22 cellular contexts compared by ENCODE assay signal in genomic region chr4:24380953-24381506, GRCh38.
"Had no signal": no experiment of that assay in that cellular context is flagged by ENCODE, and none has a peak within 500 bp of the region (broad histone marks: within the 10 kb centered on the region; RNA-seq: fewer than 3 reads in every experiment).

No MANE protein-coding gene starts in this region.

- ATAC-seq: activated CD8-positive, alpha-beta T cell treated with anti-CD3 and anti-CD28 coated beads for 36 hours; activated T-cell treated with anti-CD3 and anti-CD28 coated beads, Interleukin-2, amount 50 U/mL, for 4 hours; activated T-helper 17 cell treated with anti-CD3 and anti-CD28 coated beads, Interleukin-2, amount 50 U/mL, for 72 hours; effector memory CD8-positive, alpha-beta T cell; right cardiac atrium; stimulated activated effector memory CD8-positive, alpha-beta T cell treated with anti-CD3 and anti-CD28 coated beads, Interleukin-12 subunit alpha, Interleukin-12 subunit beta, amount 100 ng/mL, for 72 hours had no signal

- H3K4me3 ChIP-seq: coronary artery, esophagus muscularis mucosa, left ventricle myocardium inferior, lung, thoracic aorta had no signal

- DNase-seq: activated CD4-positive, alpha-beta T cell treated with anti-CD3 and anti-CD28 coated beads for 1 hour; activated CD4-positive, alpha-beta T cell treated with anti-CD3 and anti-CD28 coated beads, Interleukin-2, amount 10 ng/mL, durations not matched to agents 7 days and 5 days; activated CD8-positive, alpha-beta T cell treated with anti-CD3 and anti-CD28 coated beads for 36 hours; activated gamma-delta T cell treated with Interleukin-2 at 50 U/mL for 16 hours; activated naive CD4-positive, alpha-beta T cell treated with anti-CD3 and anti-CD28 coated beads, Interleukin-2, amount 50 U/mL, for 16 hours; activated T-cell treated with anti-CD3 and anti-CD28 coated beads, Interleukin-2, amount 50 U/mL, for 4 hours; amniotic stem cell; brain microvascular endothelial cell; effector memory CD8-positive, alpha-beta T cell; foreskin melanocyte; left ventricle myocardium inferior; naive B cell; nephron progenitor cell; right cardiac atrium; stimulated activated CD4-positive, alpha-beta T cell treated with anti-CD3 and anti-CD28 coated beads, Interleukin-4, amount 100 ng/mL, for 24 hours; T1000 had no signal
